15 cellular contexts compared by ENCODE assay signal in genomic region chr3:49780080-49780967, GRCh38. TPM values are rescaled to one million over a fixed set of nuclear protein-coding genes. Genes with fewer than 3 reads are reported as not detected.
DNase-seq lines count a peak whose midpoint lies in the region; ATAC-seq, FAIRE-seq and TF ChIP-seq lines count a peak whose summit lies in the region.
"Had no signal": no experiment of that assay in that cellular context is flagged by ENCODE, and none has a peak within 500 bp of the region (broad histone marks: within the 10 kb centered on the region; RNA-seq: fewer than 3 reads in every experiment).

No MANE protein-coding gene starts in this region.

- peaks cover 27% of the 10 kb centered on the region for H3K79me2 ChIP-seq in GM12878 (ENCODE audit: control insufficient read depth, insufficient read depth, low read length)

- H3K27me3 Mint-ChIP-seq in activated naive CD4-positive, alpha-beta T cell treated with anti-CD3 and anti-CD28 coated beads, Interleukin-2, amount 50 U/mL, for 24 hours, result no peaks in the 10 kb centered on the region
- no peaks in the 10 kb centered on the region for H3K27me3 Mint-ChIP-seq in activated naive CD4-positive, alpha-beta T cell treated with anti-CD3 and anti-CD28 coated beads for 36 hours (ENCODE audit: low read depth)
- H3K27me3 Mint-ChIP-seq in stimulated activated naive CD8-positive, alpha-beta T cell treated with anti-CD3 and anti-CD28 coated beads, Interleukin-15, amount 100 ng/mL, for 72 hours, result no peaks in the 10 kb centered on the region

- H3K4me3 ChIP-seq in GM12878 (no peak overlapping the region), mesodermal cell (ENCODE audit: extremely low read depth, insufficient read depth, low read length, poor library complexity, severe bottlenecking) (no peak overlapping the region)
- H3K4me3 ChIP-seq: A549, gastroesophageal sphincter, skin epidermis had no signal

- no peak for TF ChIP-seq CTCF in GM12878 (IDR thresholded peaks at IDR 0.05 in 2 of 3, conservative IDR thresholded peaks at IDR 0.05 in 1 of 3; ENCODE audit: control insufficient read depth in 2 of 3, extremely low read depth in 1 of 3, insufficient read depth in 1 of 3, low read depth in 3 of 3, low read length in 3 of 3)

- 100% methylated on average over 3 of the region's 4 CpGs for WGBS in GM12878 (ENCODE audit: insufficient coverage, insufficient replicate concordance, low lambda C conversion rate, missing lambda C conversion rate)
- WGBS in mesodermal cell (ENCODE audit: insufficient coverage in 2 of 2), 2 experiments, result 100% methylated on average over 2 of the region's 4 CpGs

- SMC1A ChIA-PET in GM12878 (lab: Charles Lee; ENCODE audit: uncharacterized antibody, unreplicated experiment), result interaction anchor here (0.8 kb wide), 1 partner anchor 9 kb away, joined by 4 read pairs; no protein-coding TSS in a partner anchor

- H3K4me1 Mint-ChIP-seq in activated naive CD4-positive, alpha-beta T cell treated with anti-CD3 and anti-CD28 coated beads, Interleukin-2, amount 50 U/mL, for 24 hours, result peaks cover 55% of the 10 kb centered on the region
- H3K4me1 Mint-ChIP-seq in activated naive CD4-positive, alpha-beta T cell treated with anti-CD3 and anti-CD28 coated beads for 36 hours (ENCODE audit: low read depth), result peaks cover 48% of the 10 kb centered on the region
- peaks cover 51% of the 10 kb centered on the region for H3K4me1 Mint-ChIP-seq in stimulated activated naive CD8-positive, alpha-beta T cell treated with anti-CD3 and anti-CD28 coated beads, Interleukin-15, amount 100 ng/mL, for 72 hours

- peaks cover 4% of the 10 kb centered on the region; the same call in 1 of the 2 replicates for H3K4me1 ChIP-seq in GM12878 (ENCODE audit: control insufficient read depth, insufficient read depth, low read length)
- H3K4me1 ChIP-seq in mesodermal cell (ENCODE audit: control insufficient read depth, insufficient read depth, low read length, poor library complexity, severe bottlenecking), result peaks cover 5% of the 10 kb centered on the region

- intact Hi-C loops in activated naive CD4-positive, alpha-beta T cell treated with anti-CD3 and anti-CD28 coated beads for 36 hours (cut with micrococcal nuclease), result no loop called here
- intact Hi-C loops in GM12878 (cut with micrococcal nuclease; ENCODE audit: unreplicated experiment), result no loop called here

- H3K27me3 ChIP-seq in GM12878 (replicated peaks in 1 of 2; ENCODE audit: control insufficient read depth in 2 of 2, insufficient read depth in 2 of 2, low read length in 1 of 2), result no peaks in the 10 kb centered on the region
- H3K27me3 ChIP-seq: gastroesophageal sphincter had no signal

- no TSS peak for BruUV-seq in GM12878 (replicated peaks; lab: Mats Ljungman, UMichigan)

- TF ChIP-seq EP300 in GM12878 (IDR thresholded peaks at IDR 0.05; ENCODE audit: borderline replicate concordance in 1 of 2, control insufficient read depth in 1 of 2, low read depth in 2 of 2, low read length in 2 of 2), result no peak

- H3K27ac Mint-ChIP-seq in activated naive CD4-positive, alpha-beta T cell treated with anti-CD3 and anti-CD28 coated beads, Interleukin-2, amount 50 U/mL, for 24 hours, result peak overlapping the region; percentile 43
- H3K27ac Mint-ChIP-seq in activated naive CD4-positive, alpha-beta T cell treated with anti-CD3 and anti-CD28 coated beads for 36 hours, result no peak overlapping the region
- peak overlapping the region in 1 of 2 donors; percentile 77 for H3K27ac Mint-ChIP-seq in stimulated activated naive CD8-positive, alpha-beta T cell treated with anti-CD3 and anti-CD28 coated beads, Interleukin-15, amount 100 ng/mL, for 72 hours

- POLR2A ChIA-PET in GM12878 (lab: Charles Lee), result no interaction called here

- no peaks in the 10 kb centered on the region for H4K20me1 ChIP-seq in GM12878 (ENCODE audit: control insufficient read depth, insufficient read depth)

- RAD21 ChIA-PET in GM12878 (lab: Charles Lee; ENCODE audit: unreplicated experiment), result interaction anchor here (1.4 kb wide), 1 partner anchor 59 kb away, joined by 4 read pairs; no protein-coding TSS in a partner anchor

- H3K9ac ChIP-seq in GM12878 (ENCODE audit: control insufficient read depth, insufficient read depth, low read length), result no peak overlapping the region

- H3K36me3 Mint-ChIP-seq in activated naive CD4-positive, alpha-beta T cell treated with anti-CD3 and anti-CD28 coated beads, Interleukin-2, amount 50 U/mL, for 24 hours, result peaks cover 12% of the 10 kb centered on the region
- H3K36me3 Mint-ChIP-seq in activated naive CD4-positive, alpha-beta T cell treated with anti-CD3 and anti-CD28 coated beads for 36 hours (ENCODE audit: low read depth), result peaks cover 22% of the 10 kb centered on the region

- TF ChIP-seq RAD21 in GM12878 (IDR thresholded peaks at IDR 0.05; ENCODE audit: insufficient read depth, low read depth, low read length), result no peak

- peak overlapping the region; percentile 67 for H3K4me3 Mint-ChIP-seq in activated naive CD4-positive, alpha-beta T cell treated with anti-CD3 and anti-CD28 coated beads, Interleukin-2, amount 50 U/mL, for 24 hours
- no peak overlapping the region for H3K4me3 Mint-ChIP-seq in activated naive CD4-positive, alpha-beta T cell treated with anti-CD3 and anti-CD28 coated beads for 36 hours
- peak overlapping the region; percentile 23 to 30 for H3K4me3 Mint-ChIP-seq in stimulated activated naive CD8-positive, alpha-beta T cell treated with anti-CD3 and anti-CD28 coated beads, Interleukin-15, amount 100 ng/mL, for 72 hours

- no peak overlapping the region for H2AFZ ChIP-seq in GM12878 (ENCODE audit: control insufficient read depth, low read depth, low read length)

- H3K9me3 ChIP-seq in GM12878 (replicated peaks; ENCODE audit: control insufficient read depth, insufficient read depth, low read length), result no peaks in the 10 kb centered on the region
- H3K9me3 ChIP-seq in mesodermal cell (ENCODE audit: control insufficient read depth, low read length), result no peaks in the 10 kb centered on the region
- H3K9me3 ChIP-seq: A549, gastroesophageal sphincter had no signal

- no peak overlapping the region for H3K27ac ChIP-seq in GM12878 (ENCODE audit: control insufficient read depth, insufficient read depth)
- H3K27ac ChIP-seq in mesodermal cell (ENCODE audit: low read depth, low read length, severe bottlenecking), result peak overlapping the region; percentile 12
- H3K27ac ChIP-seq: A549, gastroesophageal sphincter had no signal

- CTCF ChIA-PET in activated naive CD4-positive, alpha-beta T cell treated with anti-CD3 and anti-CD28 coated beads for 36 hours (lab: Charles Lee), result no interaction called here
- CTCF ChIA-PET in GM12878 (lab: Yijun Ruan, JAX), result no interaction called here

- ATAC-seq in GM12878 (0 out of 3 replicates have a peak, but pooled peaks have one; percentile 21), HG03354 (IDR thresholded peaks at IDR 0.05; ENCODE audit: poor library complexity, severe bottlenecking, unreplicated experiment) (no peak)
- ATAC-seq in stimulated activated naive CD8-positive, alpha-beta T cell treated with anti-CD3 and anti-CD28 coated beads, Interleukin-15, amount 100 ng/mL, for 72 hours, result no peak
- ATAC-seq: A549, gastroesophageal sphincter had no signal

- DNase-seq in activated naive CD4-positive, alpha-beta T cell treated with anti-CD3 and anti-CD28 coated beads for 36 hours, result no peak
- DNase-seq in GM12878 (ENCODE audit: low read depth, low spot score) (no peak), NCI-H82 (lab: John Stamatoyannopoulos, UW) (no peak), amniotic stem cell (lab: John Stamatoyannopoulos, UW) (no peak)
- DNase-seq in stimulated activated naive CD8-positive, alpha-beta T cell treated with anti-CD3 and anti-CD28 coated beads, Interleukin-15, amount 100 ng/mL, for 72 hours, result no peak
- DNase-seq: Calu3, NCI-H2171 treated with DMSO at 0.1 percent for 48 hours, SIG-M5 had no signal

- H3K4me2 ChIP-seq in GM12878 (ENCODE audit: control insufficient read depth, insufficient read depth), result no peak overlapping the region
- H3K4me2 ChIP-seq: A549 had no signal

- in situ Hi-C loops in GM12878 (cut with MboI), result no loop called here

- no peaks in the 10 kb centered on the region for H3K9me3 Mint-ChIP-seq in activated naive CD4-positive, alpha-beta T cell treated with anti-CD3 and anti-CD28 coated beads, Interleukin-2, amount 50 U/mL, for 24 hours
- H3K9me3 Mint-ChIP-seq in activated naive CD4-positive, alpha-beta T cell treated with anti-CD3 and anti-CD28 coated beads for 36 hours, result no peaks in the 10 kb centered on the region
- H3K9me3 Mint-ChIP-seq in stimulated activated naive CD8-positive, alpha-beta T cell treated with anti-CD3 and anti-CD28 coated beads, Interleukin-15, amount 100 ng/mL, for 72 hours, result no peaks in the 10 kb centered on the region

- FAIRE-seq in GM12878 (lab: Jason Lieb, UNC), result no peak
- FAIRE-seq: A549 had no signal

- H3K36me3 ChIP-seq in GM12878 (ENCODE audit: control insufficient read depth in 2 of 2, insufficient read depth in 2 of 2, low read length in 1 of 2) (peaks cover 0 to 3% of the 10 kb centered on the region in 2 experiments; a peak in 2 of 4 replicates), mesodermal cell (ENCODE audit: control insufficient read depth, insufficient read depth, low read length) (peaks cover 84% of the 10 kb centered on the region)

- no peak for TF ChIP-seq POLR2A in GM12878 (IDR thresholded peaks at IDR 0.05; ENCODE audit: low read depth, low read length)

RNA-seq across cellular contexts. Expression of gene IP6K1, which starts 6.0 kb away (rescaled TPM):
- 10 to 100 TPM; 18.3 to 20.3 TPM for total RNA-seq in activated naive CD4-positive, alpha-beta T cell treated with anti-CD3 and anti-CD28 coated beads for 36 hours
- total RNA-seq in GM12878 (2013; cell fraction: nucleolus; rRNA removed), result 59.2 and 67.7 TPM in 2 replicates
- total RNA-seq in GM12878 (2014; rRNA removed) (13.4 and 16.0 TPM in 2 replicates), GM12878 (2014; rRNA removed; fragmentation: Illumina TruSeq; extraction: Trizol) (9.9 and 10.6 TPM in 2 replicates), GM12878 (2021) (28.6 and 29.8 TPM in 2 replicates)
- 7.5 TPM for polyA plus RNA-seq in GM12878 (2011; ENCODE audit: low read depth)
- polyA plus RNA-seq in GM12878 (2011; rRNA removed) (13.6 and 30.6 TPM in 2 replicates), GM12878 (2014; fragmentation: Illumina TruSeq; extraction: Trizol) (10.0 and 15.1 TPM in 2 replicates), GM12878 (2014; fragmentation: Nextera tagmentation; extraction: Ambion mirVana) (1 to 10 TPM; 1.3 to 2.0 TPM), GM12878 (2014; rRNA removed) (22.9 and 25.0 TPM in 2 replicates), GM12878 (2016; fragmentation: Nextera tagmentation; extraction: Ambion mirVana) (10 to 100 TPM; 20.4 to 21.7 TPM)
- polyA plus RNA-seq in GM12878 (2011; cell fraction: cytosol; rRNA removed), result 22.1 and 29.5 TPM in 2 replicates
- polyA plus RNA-seq in GM12878 (2011; cell fraction: nucleus; rRNA removed), result 37.3 and 43.6 TPM in 2 replicates
- 11.8 TPM in 2 replicates for polyA plus RNA-seq in GM12878 (2012)
- 47.1 and 58.7 TPM in 2 replicates for polyA minus RNA-seq in GM12878 (2011; rRNA and poly(A)+ RNA removed)
- 14.8 and 19.0 TPM in 2 replicates for polyA minus RNA-seq in GM12878 (2011; cell fraction: cytosol; rRNA and poly(A)+ RNA removed)
- polyA minus RNA-seq in GM12878 (2011; cell fraction: nucleus; rRNA and poly(A)+ RNA removed), result 8.8 and 19.5 TPM in 2 replicates
- polyA plus RNA-seq in mesodermal cell (2013, experiment 1 of 2), result 34.9 TPM
- 30.8 TPM for polyA plus RNA-seq in mesodermal cell (2013, experiment 2 of 2)

RNA-seq across cellular contexts. Expression of gene CDHR4, which starts 19.3 kb away (rescaled TPM):
- not detected for total RNA-seq in activated naive CD4-positive, alpha-beta T cell treated with anti-CD3 and anti-CD28 coated beads for 36 hours
- total RNA-seq in GM12878 (2013; cell fraction: nucleolus; rRNA removed), result 0.33 TPM in 1 of 2 replicates, not detected in the other
- not detected in 2 replicates for total RNA-seq in GM12878 (2014; rRNA removed)
- not detected in 2 replicates for total RNA-seq in GM12878 (2014; rRNA removed; fragmentation: Illumina TruSeq; extraction: Trizol)
- not detected in 2 replicates for total RNA-seq in GM12878 (2021)
- not detected for polyA plus RNA-seq in GM12878 (2011; ENCODE audit: low read depth)
- not detected in 2 replicates for polyA plus RNA-seq in GM12878 (2011; rRNA removed)
- polyA plus RNA-seq in GM12878 (2011; cell fraction: cytosol; rRNA removed), result 0.05 TPM in 1 of 2 replicates, not detected in the other
- 0.28 TPM in 2 replicates for polyA plus RNA-seq in GM12878 (2011; cell fraction: nucleus; rRNA removed)
- polyA plus RNA-seq in GM12878 (2012), result 0.10 TPM in 1 of 2 replicates, not detected in the other
- polyA plus RNA-seq in GM12878 (2014; fragmentation: Illumina TruSeq; extraction: Trizol), result not detected in 2 replicates
- polyA plus RNA-seq in GM12878 (2014; fragmentation: Nextera tagmentation; extraction: Ambion mirVana), result not detected
- polyA plus RNA-seq in GM12878 (2014; rRNA removed), result not detected in 2 replicates
- polyA plus RNA-seq in GM12878 (2016; fragmentation: Nextera tagmentation; extraction: Ambion mirVana), result not detected
- not detected in 2 replicates for polyA minus RNA-seq in GM12878 (2011; rRNA and poly(A)+ RNA removed)
- polyA minus RNA-seq in GM12878 (2011; cell fraction: cytosol; rRNA and poly(A)+ RNA removed), result not detected in 2 replicates
- polyA minus RNA-seq in GM12878 (2011; cell fraction: nucleus; rRNA and poly(A)+ RNA removed), result not detected in 2 replicates
- not detected for polyA plus RNA-seq in mesodermal cell (2013, experiment 1 of 2)
- polyA plus RNA-seq in mesodermal cell (2013, experiment 2 of 2), result not detected
- total RNA-seq: Calu3, M059J had no signal

RNA-seq across cellular contexts. Expression of gene INKA1, which starts 22.7 kb away (rescaled TPM):
- total RNA-seq in activated naive CD4-positive, alpha-beta T cell treated with anti-CD3 and anti-CD28 coated beads for 36 hours, result under 1 TPM; 0.33 to 0.37 TPM
- 6.4 and 6.9 TPM in 2 replicates for total RNA-seq in GM12878 (2013; cell fraction: nucleolus; rRNA removed)
- total RNA-seq in GM12878 (2014; rRNA removed) (9.3 and 11.9 TPM in 2 replicates), GM12878 (2014; rRNA removed; fragmentation: Illumina TruSeq; extraction: Trizol) (3.8 and 4.2 TPM in 2 replicates), GM12878 (2021) (6.0 and 9.2 TPM in 2 replicates)
- 0.92 TPM for polyA plus RNA-seq in GM12878 (2011; ENCODE audit: low read depth)
- polyA plus RNA-seq in GM12878 (2011; rRNA removed) (0.94 and 1.6 TPM in 2 replicates), GM12878 (2014; fragmentation: Illumina TruSeq; extraction: Trizol) (2.1 TPM in 1 of 2 replicates, not detected in the other), GM12878 (2014; fragmentation: Nextera tagmentation; extraction: Ambion mirVana) (1 to 10 TPM in 1 of 2 experiments, under 1 TPM in 1; 0.32 to 1.4 TPM), GM12878 (2014; rRNA removed) (10.2 and 10.5 TPM in 2 replicates), GM12878 (2016; fragmentation: Nextera tagmentation; extraction: Ambion mirVana) (1 to 10 TPM; 9.0 to 9.9 TPM)
- 2.7 and 4.6 TPM in 2 replicates for polyA plus RNA-seq in GM12878 (2011; cell fraction: cytosol; rRNA removed)
- polyA plus RNA-seq in GM12878 (2011; cell fraction: nucleus; rRNA removed), result 2.7 and 3.3 TPM in 2 replicates
- 1.9 and 2.3 TPM in 2 replicates for polyA plus RNA-seq in GM12878 (2012)
- polyA minus RNA-seq in GM12878 (2011; rRNA and poly(A)+ RNA removed), result 1.8 and 4.4 TPM in 2 replicates
- polyA minus RNA-seq in GM12878 (2011; cell fraction: cytosol; rRNA and poly(A)+ RNA removed), result 2.1 TPM in 1 of 2 replicates, not detected in the other
- polyA minus RNA-seq in GM12878 (2011; cell fraction: nucleus; rRNA and poly(A)+ RNA removed), result 4.0 and 7.8 TPM in 2 replicates
- 17.4 TPM for polyA plus RNA-seq in mesodermal cell (2013, experiment 1 of 2)
- polyA plus RNA-seq in mesodermal cell (2013, experiment 2 of 2), result 14.4 TPM

RNA-seq across cellular contexts. Expression of gene UBA7, which starts 33.4 kb away (rescaled TPM):
- 10 to 100 TPM; 93.5 to 97.7 TPM for total RNA-seq in activated naive CD4-positive, alpha-beta T cell treated with anti-CD3 and anti-CD28 coated beads for 36 hours
- total RNA-seq in GM12878 (2013; cell fraction: nucleolus; rRNA removed), result 270 and 275 TPM in 2 replicates
- total RNA-seq in GM12878 (2014; rRNA removed) (71.2 and 79.6 TPM in 2 replicates), GM12878 (2014; rRNA removed; fragmentation: Illumina TruSeq; extraction: Trizol) (35.1 and 38.9 TPM in 2 replicates), GM12878 (2021) (108 and 116 TPM in 2 replicates)
- 86.4 TPM for polyA plus RNA-seq in GM12878 (2011; ENCODE audit: low read depth)
- polyA plus RNA-seq in GM12878 (2011; rRNA removed) (34.1 and 65.8 TPM in 2 replicates), GM12878 (2014; fragmentation: Illumina TruSeq; extraction: Trizol) (25.9 and 57.4 TPM in 2 replicates), GM12878 (2014; fragmentation: Nextera tagmentation; extraction: Ambion mirVana) (10 to 100 TPM; 11.8 to 22.2 TPM), GM12878 (2014; rRNA removed) (105 and 112 TPM in 2 replicates), GM12878 (2016; fragmentation: Nextera tagmentation; extraction: Ambion mirVana) (10 to 100 TPM; 34.6 to 36.0 TPM)
- 67.0 and 102 TPM in 2 replicates for polyA plus RNA-seq in GM12878 (2011; cell fraction: cytosol; rRNA removed)
- polyA plus RNA-seq in GM12878 (2011; cell fraction: nucleus; rRNA removed), result 1,147 and 1,386 TPM in 2 replicates
- 133 and 156 TPM in 2 replicates for polyA plus RNA-seq in GM12878 (2012)
- 68.0 and 103 TPM in 2 replicates for polyA minus RNA-seq in GM12878 (2011; rRNA and poly(A)+ RNA removed)
- 29.7 and 31.4 TPM in 2 replicates for polyA minus RNA-seq in GM12878 (2011; cell fraction: cytosol; rRNA and poly(A)+ RNA removed)
- 202 and 226 TPM in 2 replicates for polyA minus RNA-seq in GM12878 (2011; cell fraction: nucleus; rRNA and poly(A)+ RNA removed)
- 4.5 TPM for polyA plus RNA-seq in mesodermal cell (2013, experiment 1 of 2)
- polyA plus RNA-seq in mesodermal cell (2013, experiment 2 of 2), result 4.2 TPM

RNA-seq across cellular contexts. Expression of gene GMPPB, which starts 56.6 kb away (rescaled TPM):
- total RNA-seq in activated naive CD4-positive, alpha-beta T cell treated with anti-CD3 and anti-CD28 coated beads for 36 hours, result 10 to 100 TPM; 25.6 to 27.4 TPM
- total RNA-seq in GM12878 (2013; cell fraction: nucleolus; rRNA removed), result 27.3 and 30.3 TPM in 2 replicates
- total RNA-seq in GM12878 (2014; rRNA removed) (39.1 and 44.3 TPM in 2 replicates), GM12878 (2014; rRNA removed; fragmentation: Illumina TruSeq; extraction: Trizol) (11.3 and 11.7 TPM in 2 replicates), GM12878 (2021) (45.6 and 46.1 TPM in 2 replicates)
- polyA plus RNA-seq in GM12878 (2011; ENCODE audit: low read depth), result 11.1 TPM
- polyA plus RNA-seq in GM12878 (2011; rRNA removed) (5.7 and 13.4 TPM in 2 replicates), GM12878 (2014; fragmentation: Illumina TruSeq; extraction: Trizol) (4.7 and 13.3 TPM in 2 replicates), GM12878 (2014; fragmentation: Nextera tagmentation; extraction: Ambion mirVana) (1 to 10 TPM; 2.3 to 8.7 TPM), GM12878 (2014; rRNA removed) (33.2 and 40.3 TPM in 2 replicates), GM12878 (2016; fragmentation: Nextera tagmentation; extraction: Ambion mirVana) (10 to 100 TPM; 73.2 to 99.5 TPM)
- 13.9 and 18.8 TPM in 2 replicates for polyA plus RNA-seq in GM12878 (2011; cell fraction: cytosol; rRNA removed)
- polyA plus RNA-seq in GM12878 (2011; cell fraction: nucleus; rRNA removed), result 26.9 and 29.1 TPM in 2 replicates
- 24.8 and 27.5 TPM in 2 replicates for polyA plus RNA-seq in GM12878 (2012)
- polyA minus RNA-seq in GM12878 (2011; rRNA and poly(A)+ RNA removed), result 19.7 and 20.2 TPM in 2 replicates
- 7.1 and 8.2 TPM in 2 replicates for polyA minus RNA-seq in GM12878 (2011; cell fraction: cytosol; rRNA and poly(A)+ RNA removed)
- polyA minus RNA-seq in GM12878 (2011; cell fraction: nucleus; rRNA and poly(A)+ RNA removed), result 24.4 and 39.9 TPM in 2 replicates
- polyA plus RNA-seq in mesodermal cell (2013, experiment 1 of 2), result 19.8 TPM
- polyA plus RNA-seq in mesodermal cell (2013, experiment 2 of 2), result 18.3 TPM
